1 cellular context compared by ENCODE assay signal in genomic region chr9:131349881-131350563, GRCh38.
TF ChIP-seq lines count a peak whose summit lies in the region.

No MANE protein-coding gene starts in this region.

TF ChIP-seq in K562, 482 proteins besides CTCF, POLR2A, EP300 and RAD21 (continued from another document and continues in another):
- TF ChIP-seq USF1 (CRISPR knock-in tag; IDR thresholded peaks at IDR 0.05) (no peak), ZFP1 (CRISPR knock-in tag; IDR thresholded peaks at IDR 0.05) (no peak), TRIM28 (IDR thresholded peaks at IDR 0.05) (no peak), ZNF592 (IDR thresholded peaks at IDR 0.05) (no peak), PCBP1 (IDR thresholded peaks at IDR 0.05; ENCODE audit: low read depth, low read length, poor library complexity, severe bottlenecking) (no peak), BRF2 (IDR thresholded peaks at IDR 0.05; ENCODE audit: borderline replicate concordance, insufficient read depth, insufficient read length) (no peak), GTF2F1 (IDR thresholded peaks at IDR 0.05; ENCODE audit: low read depth, low read length) (no peak), ZNF277 (CRISPR knock-in tag; IDR thresholded peaks at IDR 0.05; ENCODE audit: borderline replicate concordance) (no peak), IFI16 (CRISPR knock-in tag; IDR thresholded peaks at IDR 0.05) (no peak), FOXM1 (IDR thresholded peaks at IDR 0.05; ENCODE audit: low read depth) (no peak), FOXM1 (CRISPR knock-in tag; IDR thresholded peaks at IDR 0.05; ENCODE audit: low read depth) (no peak), ZNF398 (CRISPR knock-in tag; IDR thresholded peaks at IDR 0.05) (no peak), DMBX1 (CRISPR knock-in tag; IDR thresholded peaks at IDR 0.05; ENCODE audit: borderline replicate concordance) (no peak), CBFB (CRISPR knock-in tag; IDR thresholded peaks at IDR 0.05) (no peak), CEBPG (CRISPR knock-in tag; IDR thresholded peaks at IDR 0.05) (no peak), CEBPG (tag; conservative IDR thresholded peaks at IDR 0.05 in 1 of 2, IDR thresholded peaks at IDR 0.05 in 1 of 2) (no peak), SMARCB1 (IDR thresholded peaks at IDR 0.05; ENCODE audit: insufficient read length, low read depth) (no peak), ATF1 (CRISPR knock-in tag; IDR thresholded peaks at IDR 0.05) (no peak), ATF1 (tag; IDR thresholded peaks at IDR 0.05) (0 out of 2 replicates have a peak, but pooled peaks have one; percentile 12), MTA2 (IDR thresholded peaks at IDR 0.05; ENCODE audit: low read depth) (no peak), HMG20A (CRISPR knock-in tag; conservative IDR thresholded peaks at IDR 0.05) (no peak), ZNF133 (CRISPR knock-in tag; IDR thresholded peaks at IDR 0.05) (no peak), ZNF143 (CRISPR knock-in tag; IDR thresholded peaks at IDR 0.05) (no peak), PHB (CRISPR knock-in tag; IDR thresholded peaks at IDR 0.05) (no peak), SETDB1 (IDR thresholded peaks at IDR 0.05; ENCODE audit: low read length) (no peak), PTTG1 (tag; IDR thresholded peaks at IDR 0.05; ENCODE audit: low read depth) (no peak), ZZZ3 (IDR thresholded peaks at IDR 0.05) (0 out of 2 replicates have a peak, but pooled peaks have one; percentile 36), ZFP36 (IDR thresholded peaks at IDR 0.05; ENCODE audit: low read depth, low read length, partially characterized antibody) (no peak), ZNF512 (tag; IDR thresholded peaks at IDR 0.05) (no peak), PML (IDR thresholded peaks at IDR 0.05; ENCODE audit: low read length) (no peak), KDM5B (IDR thresholded peaks at IDR 0.05; ENCODE audit: insufficient replicate concordance, low read depth, low read length) (no peak), HDAC8 (tag; IDR thresholded peaks at IDR 0.05) (no peak)
- TF ChIP-seq, protein P1, sequence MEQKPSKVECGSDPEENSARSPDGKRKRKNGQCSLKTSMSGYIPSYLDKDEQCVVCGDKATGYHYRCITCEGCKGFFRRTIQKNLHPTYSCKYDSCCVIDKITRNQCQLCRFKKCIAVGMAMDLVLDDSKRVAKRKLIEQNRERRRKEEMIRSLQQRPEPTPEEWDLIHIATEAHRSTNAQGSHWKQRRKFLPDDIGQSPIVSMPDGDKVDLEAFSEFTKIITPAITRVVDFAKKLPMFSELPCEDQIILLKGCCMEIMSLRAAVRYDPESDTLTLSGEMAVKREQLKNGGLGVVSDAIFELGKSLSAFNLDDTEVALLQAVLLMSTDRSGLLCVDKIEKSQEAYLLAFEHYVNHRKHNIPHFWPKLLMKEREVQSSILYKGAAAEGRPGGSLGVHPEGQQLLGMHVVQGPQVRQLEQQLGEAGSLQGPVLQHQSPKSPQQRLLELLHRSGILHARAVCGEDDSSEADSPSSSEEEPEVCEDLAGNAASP (IDR thresholded peaks at IDR 0.05): no peak
- TF ChIP-seq, protein P2, sequence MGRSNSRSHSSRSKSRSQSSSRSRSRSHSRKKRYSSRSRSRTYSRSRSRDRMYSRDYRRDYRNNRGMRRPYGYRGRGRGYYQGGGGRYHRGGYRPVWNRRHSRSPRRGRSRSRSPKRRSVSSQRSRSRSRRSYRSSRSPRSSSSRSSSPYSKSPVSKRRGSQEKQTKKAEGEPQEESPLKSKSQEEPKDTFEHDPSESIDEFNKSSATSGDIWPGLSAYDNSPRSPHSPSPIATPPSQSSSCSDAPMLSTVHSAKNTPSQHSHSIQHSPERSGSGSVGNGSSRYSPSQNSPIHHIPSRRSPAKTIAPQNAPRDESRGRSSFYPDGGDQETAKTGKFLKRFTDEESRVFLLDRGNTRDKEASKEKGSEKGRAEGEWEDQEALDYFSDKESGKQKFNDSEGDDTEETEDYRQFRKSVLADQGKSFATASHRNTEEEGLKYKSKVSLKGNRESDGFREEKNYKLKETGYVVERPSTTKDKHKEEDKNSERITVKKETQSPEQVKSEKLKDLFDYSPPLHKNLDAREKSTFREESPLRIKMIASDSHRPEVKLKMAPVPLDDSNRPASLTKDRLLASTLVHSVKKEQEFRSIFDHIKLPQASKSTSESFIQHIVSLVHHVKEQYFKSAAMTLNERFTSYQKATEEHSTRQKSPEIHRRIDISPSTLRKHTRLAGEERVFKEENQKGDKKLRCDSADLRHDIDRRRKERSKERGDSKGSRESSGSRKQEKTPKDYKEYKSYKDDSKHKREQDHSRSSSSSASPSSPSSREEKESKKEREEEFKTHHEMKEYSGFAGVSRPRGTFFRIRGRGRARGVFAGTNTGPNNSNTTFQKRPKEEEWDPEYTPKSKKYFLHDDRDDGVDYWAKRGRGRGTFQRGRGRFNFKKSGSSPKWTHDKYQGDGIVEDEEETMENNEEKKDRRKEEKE (IDR thresholded peaks at IDR 0.05; ENCODE audit: borderline replicate concordance in 1 of 2, control insufficient read depth in 1 of 2, low read depth in 2 of 2, low read length in 1 of 2): no peak
- TF ChIP-seq, protein P3, sequence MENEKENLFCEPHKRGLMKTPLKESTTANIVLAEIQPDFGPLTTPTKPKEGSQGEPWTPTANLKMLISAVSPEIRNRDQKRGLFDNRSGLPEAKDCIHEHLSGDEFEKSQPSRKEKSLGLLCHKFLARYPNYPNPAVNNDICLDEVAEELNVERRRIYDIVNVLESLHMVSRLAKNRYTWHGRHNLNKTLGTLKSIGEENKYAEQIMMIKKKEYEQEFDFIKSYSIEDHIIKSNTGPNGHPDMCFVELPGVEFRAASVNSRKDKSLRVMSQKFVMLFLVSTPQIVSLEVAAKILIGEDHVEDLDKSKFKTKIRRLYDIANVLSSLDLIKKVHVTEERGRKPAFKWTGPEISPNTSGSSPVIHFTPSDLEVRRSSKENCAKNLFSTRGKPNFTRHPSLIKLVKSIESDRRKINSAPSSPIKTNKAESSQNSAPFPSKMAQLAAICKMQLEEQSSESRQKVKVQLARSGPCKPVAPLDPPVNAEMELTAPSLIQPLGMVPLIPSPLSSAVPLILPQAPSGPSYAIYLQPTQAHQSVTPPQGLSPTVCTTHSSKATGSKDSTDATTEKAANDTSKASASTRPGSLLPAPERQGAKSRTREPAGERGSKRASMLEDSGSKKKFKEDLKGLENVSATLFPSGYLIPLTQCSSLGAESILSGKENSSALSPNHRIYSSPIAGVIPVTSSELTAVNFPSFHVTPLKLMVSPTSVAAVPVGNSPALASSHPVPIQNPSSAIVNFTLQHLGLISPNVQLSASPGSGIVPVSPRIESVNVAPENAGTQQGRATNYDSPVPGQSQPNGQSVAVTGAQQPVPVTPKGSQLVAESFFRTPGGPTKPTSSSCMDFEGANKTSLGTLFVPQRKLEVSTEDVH (IDR thresholded peaks at IDR 0.05; ENCODE audit: low read depth, partially characterized antibody): peak; percentile 30
- TF ChIP-seq, protein P4, sequence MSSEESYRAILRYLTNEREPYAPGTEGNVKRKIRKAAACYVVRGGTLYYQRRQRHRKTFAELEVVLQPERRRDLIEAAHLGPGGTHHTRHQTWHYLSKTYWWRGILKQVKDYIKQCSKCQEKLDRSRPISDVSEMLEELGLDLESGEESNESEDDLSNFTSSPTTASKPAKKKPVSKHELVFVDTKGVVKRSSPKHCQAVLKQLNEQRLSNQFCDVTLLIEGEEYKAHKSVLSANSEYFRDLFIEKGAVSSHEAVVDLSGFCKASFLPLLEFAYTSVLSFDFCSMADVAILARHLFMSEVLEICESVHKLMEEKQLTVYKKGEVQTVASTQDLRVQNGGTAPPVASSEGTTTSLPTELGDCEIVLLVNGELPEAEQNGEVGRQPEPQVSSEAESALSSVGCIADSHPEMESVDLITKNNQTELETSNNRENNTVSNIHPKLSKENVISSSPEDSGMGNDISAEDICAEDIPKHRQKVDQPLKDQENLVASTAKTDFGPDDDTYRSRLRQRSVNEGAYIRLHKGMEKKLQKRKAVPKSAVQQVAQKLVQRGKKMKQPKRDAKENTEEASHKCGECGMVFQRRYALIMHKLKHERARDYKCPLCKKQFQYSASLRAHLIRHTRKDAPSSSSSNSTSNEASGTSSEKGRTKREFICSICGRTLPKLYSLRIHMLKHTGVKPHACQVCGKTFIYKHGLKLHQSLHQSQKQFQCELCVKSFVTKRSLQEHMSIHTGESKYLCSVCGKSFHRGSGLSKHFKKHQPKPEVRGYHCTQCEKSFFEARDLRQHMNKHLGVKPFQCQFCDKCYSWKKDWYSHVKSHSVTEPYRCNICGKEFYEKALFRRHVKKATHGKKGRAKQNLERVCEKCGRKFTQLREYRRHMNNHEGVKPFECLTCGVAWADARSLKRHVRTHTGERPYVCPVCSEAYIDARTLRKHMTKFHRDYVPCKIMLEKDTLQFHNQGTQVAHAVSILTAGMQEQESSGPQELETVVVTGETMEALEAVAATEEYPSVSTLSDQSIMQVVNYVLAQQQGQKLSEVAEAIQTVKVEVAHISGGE (CRISPR knock-in tag; IDR thresholded peaks at IDR 0.05): no peak
